In genomic region chr19:12783226-12783848, GRCh38 we compare ENCODE assay signal across 1 cellular context.
A peak's percentile ranks its signal among the peaks of the same experiment; 100 is the strongest.
TF ChIP-seq lines count a peak whose summit lies in the region.

No MANE protein-coding gene starts in this region.

TF ChIP-seq in H1, 55 proteins besides CTCF, POLR2A, EP300 and RAD21:
- TF ChIP-seq KDM1A (IDR thresholded peaks at IDR 0.05; ENCODE audit: borderline replicate concordance, low read length) (no peak), CREB1 (IDR thresholded peaks at IDR 0.05) (no peak), HDAC2 (IDR thresholded peaks at IDR 0.05; ENCODE audit: borderline replicate concordance in 1 of 2, low read depth in 2 of 2, low read length in 2 of 2) (0 out of 4 replicates have a peak, but pooled peaks of 1 of the 2 experiments have one; percentile 15), YY1 (IDR thresholded peaks at IDR 0.05; ENCODE audit: low read depth, low read length) (no peak)
